In genomic region chr14:94445003-94445402, GRCh38 we compare ENCODE assay signal across 9 cellular contexts. TPM values are rescaled to one million over a fixed set of nuclear protein-coding genes. Genes with fewer than 3 reads are reported as not detected.
"Had no signal": no experiment of that assay in that cellular context is flagged by ENCODE, and none has a peak within 500 bp of the region (broad histone marks: within the 10 kb centered on the region; RNA-seq: fewer than 3 reads in every experiment).

No MANE protein-coding gene starts in this region.

- H3K4me3 Mint-ChIP-seq: HFFc6, IgD-negative memory B cell had no signal

- H3K4me1 ChIP-seq: HAP-1 had no signal

- H3K36me3 Mint-ChIP-seq: IgD-negative memory B cell had no signal

- DNase-seq: GOT3, H7, HFFc6, KBM-7 had no signal

- H3K4me3 ChIP-seq: HAP-1 had no signal

- H3K9me3 ChIP-seq: HAP-1 had no signal

- H3K4me1 Mint-ChIP-seq: IgD-negative memory B cell had no signal

- H3K27ac Mint-ChIP-seq: HFFc6, IgD-negative memory B cell had no signal

- H3K36me3 ChIP-seq: HAP-1 had no signal

- ATAC-seq: HCT116 had no signal

RNA-seq across cellular contexts. Expression of gene SERPINA11, which starts 7.6 kb away (rescaled TPM):
- total RNA-seq: H4, HFFc6, HT-29 had no signal
- polyA plus RNA-seq: IgD-negative memory B cell had no signal

RNA-seq across cellular contexts. Expression of gene SERPINA9, which starts 31.0 kb away (rescaled TPM):
- total RNA-seq: H4, H7, HFFc6, HT-29 had no signal

RNA-seq across cellular contexts. Expression of gene SERPINA1, which starts 56.6 kb away (rescaled TPM):
- total RNA-seq: H7 had no signal
